ENCODE assay signal across 8 cellular contexts in genomic region chr10:14009315-14010082, GRCh38.
A peak's percentile ranks its signal among the peaks of the same experiment; 100 is the strongest.
DNase-seq lines count a peak whose midpoint lies in the region; ATAC-seq and TF ChIP-seq lines count a peak whose summit lies in the region.

No MANE protein-coding gene starts in this region.

- peak; percentile 54 for ATAC-seq in HG03175 (IDR thresholded peaks at IDR 0.05; ENCODE audit: unreplicated experiment)
- ATAC-seq in activated CD8-positive, alpha-beta T cell treated with anti-CD3 and anti-CD28 coated beads, Interleukin-2, amount 10 ng/mL, durations not matched to agents 7 days and 5 days: peak; percentile 91
- ATAC-seq in gastrocnemius medialis: peak; percentile 44 to 46
- ATAC-seq in HG03045 (IDR thresholded peaks at IDR 0.05; ENCODE audit: unreplicated experiment): no peak

- no peak overlapping the region for H2AFZ ChIP-seq in OCI-LY7 (ENCODE audit: low read length)

- peak overlapping the region; percentile 67 for H3K4me3 Mint-ChIP-seq in activated CD8-positive, alpha-beta T cell treated with anti-CD3 and anti-CD28 coated beads, Interleukin-2, amount 10 ng/mL, durations not matched to agents 7 days and 5 days
- H3K4me3 Mint-ChIP-seq in endothelial cell (ENCODE audit: unreplicated experiment): peak overlapping the region; percentile 4

- in situ Hi-C loops in gastrocnemius medialis (cut with MboI; ENCODE audit: low sequenced_read_pairs in 4 of 4): no loop called here

- H3K4me2 ChIP-seq in OCI-LY7 (ENCODE audit: low read length): no peak overlapping the region

- no peaks in the 10 kb centered on the region for H3K9me3 ChIP-seq in gastrocnemius medialis
- no peaks in the 10 kb centered on the region for H3K9me3 ChIP-seq in OCI-LY7 (ENCODE audit: low read length)

- POLR2A ChIA-PET in activated CD8-positive, alpha-beta T cell treated with anti-CD3 and anti-CD28 coated beads, Interleukin-2, amount 10 ng/mL, durations not matched to agents 7 days and 5 days (lab: Charles Lee): interaction anchor here (0.6 to 0.9 kb wide), 2 partner anchors 176 to 707 kb away, joined by 3 read pairs; no protein-coding TSS in a partner anchor
- POLR2A ChIA-PET in OCI-LY7 (lab: Charles Lee): no interaction called here

- peaks cover 31% of the 10 kb centered on the region for H3K4me1 Mint-ChIP-seq in activated CD8-positive, alpha-beta T cell treated with anti-CD3 and anti-CD28 coated beads, Interleukin-2, amount 10 ng/mL, durations not matched to agents 7 days and 5 days (ENCODE audit: low read depth)
- peaks cover 54% of the 10 kb centered on the region for H3K4me1 Mint-ChIP-seq in endothelial cell (ENCODE audit: unreplicated experiment)

- H3K4me3 ChIP-seq in gastrocnemius medialis: peak overlapping the region; percentile 38 to 50 (median 44)
- H3K4me3 ChIP-seq in OCI-LY7 (ENCODE audit: low read depth, low read length, poor library complexity, severe bottlenecking): no peak overlapping the region

- peaks cover 0 to 15% (median 10%) of the 10 kb centered on the region in 3 donors for H3K27me3 ChIP-seq in gastrocnemius medialis

- TF ChIP-seq CTCF in endothelial cell (IDR thresholded peaks at IDR 0.05; ENCODE audit: unreplicated experiment) (no peak), gastrocnemius medialis (IDR thresholded peaks at IDR 0.05 in 4 of 5, conservative IDR thresholded peaks at IDR 0.05 in 1 of 5) (no peak), OCI-LY7 (conservative IDR thresholded peaks at IDR 0.05; ENCODE audit: low read length) (no peak)

- peaks cover 12% of the 10 kb centered on the region for H3K27me3 Mint-ChIP-seq in activated CD8-positive, alpha-beta T cell treated with anti-CD3 and anti-CD28 coated beads, Interleukin-2, amount 10 ng/mL, durations not matched to agents 7 days and 5 days (ENCODE audit: low read depth)
- H3K27me3 Mint-ChIP-seq in endothelial cell (ENCODE audit: unreplicated experiment): peaks cover 2% of the 10 kb centered on the region

- peak overlapping the region; percentile 79 for H3K27ac Mint-ChIP-seq in activated CD8-positive, alpha-beta T cell treated with anti-CD3 and anti-CD28 coated beads, Interleukin-2, amount 10 ng/mL, durations not matched to agents 7 days and 5 days
- peak overlapping the region; percentile 91 for H3K27ac Mint-ChIP-seq in endothelial cell (ENCODE audit: unreplicated experiment)

- no peaks in the 10 kb centered on the region for H3K9me2 ChIP-seq in OCI-LY7 (ENCODE audit: insufficient read depth, low read length)

- no peaks in the 10 kb centered on the region for H3K79me2 ChIP-seq in OCI-LY7 (ENCODE audit: insufficient read depth, low read depth, low read length)

- no peaks in the 10 kb centered on the region for H3K36me3 ChIP-seq in gastrocnemius medialis
- H3K36me3 ChIP-seq in OCI-LY7 (ENCODE audit: insufficient read depth, low read length): no peaks in the 10 kb centered on the region

- no TSS peak for BruUV-seq in OCI-LY7 (replicated peaks; lab: Mats Ljungman, UMichigan)

- intact Hi-C loops in gastrocnemius medialis (cut with DNase I; ENCODE audit: low total_unique reads) (no loop called here), OCI-LY7 (cut with micrococcal nuclease; ENCODE audit: unreplicated experiment) (no loop called here)

- CTCF ChIA-PET in activated CD8-positive, alpha-beta T cell treated with anti-CD3 and anti-CD28 coated beads, Interleukin-2, amount 10 ng/mL, durations not matched to agents 7 days and 5 days (lab: Charles Lee): interaction anchor here (1.1 kb wide), 1 partner anchor 227 kb away, joined by 3 read pairs; no protein-coding TSS in a partner anchor
- CTCF ChIA-PET in OCI-LY7 (lab: Charles Lee; ENCODE audit: unreplicated experiment): no interaction called here

- H4K20me1 ChIP-seq in OCI-LY7 (ENCODE audit: insufficient read depth, low read length): no peaks in the 10 kb centered on the region

- peaks cover 4 to 14% of the 10 kb centered on the region in 2 donors for H3K4me1 ChIP-seq in gastrocnemius medialis
- no peaks in the 10 kb centered on the region for H3K4me1 ChIP-seq in OCI-LY7 (ENCODE audit: insufficient read depth, low read length, poor library complexity, severe bottlenecking)

- H3K9me3 Mint-ChIP-seq in activated CD8-positive, alpha-beta T cell treated with anti-CD3 and anti-CD28 coated beads, Interleukin-2, amount 10 ng/mL, durations not matched to agents 7 days and 5 days (ENCODE audit: insufficient read depth): no peaks in the 10 kb centered on the region
- H3K9me3 Mint-ChIP-seq in endothelial cell (ENCODE audit: unreplicated experiment): no peaks in the 10 kb centered on the region

- TF ChIP-seq POLR2A in gastrocnemius medialis (IDR thresholded peaks at IDR 0.05): peak in 1 of 2 donors; percentile 11

- H3K36me3 Mint-ChIP-seq in activated CD8-positive, alpha-beta T cell treated with anti-CD3 and anti-CD28 coated beads, Interleukin-2, amount 10 ng/mL, durations not matched to agents 7 days and 5 days (ENCODE audit: low read depth): no peaks in the 10 kb centered on the region
- no peaks in the 10 kb centered on the region for H3K36me3 Mint-ChIP-seq in endothelial cell (ENCODE audit: low read depth, unreplicated experiment)

- DNase-seq in DMS53 (lab: John Stamatoyannopoulos, UW) (peak; percentile 52), endothelial cell (ENCODE audit: low spot score) (no peak), gastrocnemius medialis (no peak), NAMALWA (ENCODE audit: low spot score) (no peak), OCI-LY7 (ENCODE audit: low spot score) (no peak)
- peak; percentile 70 for DNase-seq in activated CD8-positive, alpha-beta T cell treated with anti-CD3 and anti-CD28 coated beads, Interleukin-2, amount 10 ng/mL, durations not matched to agents 7 days and 5 days

- peak overlapping the region; percentile 37 to 54 (median 43) for H3K27ac ChIP-seq in gastrocnemius medialis
- no peak overlapping the region for H3K27ac ChIP-seq in OCI-LY7 (ENCODE audit: low read depth, low read length, poor library complexity, severe bottlenecking)

Comparison
In these comparisons a context has a peak if more than half of its experiments do, and no peak if none do; other contexts are left out.
1. DNase-seq: peak in DMS53 (single experiment) and activated CD8-positive, alpha-beta T cell treated with anti-CD3 and anti-CD28 coated beads, Interleukin-2, amount 10 ng/mL, durations not matched to agents 7 days and 5 days (single experiment); none in endothelial cell (single experiment), gastrocnemius medialis (0 of 2), NAMALWA (single experiment) and OCI-LY7 (single experiment).